Comparison of ENCODE assay signal across 20 cellular contexts in genomic region chr17:40456396-40456951, GRCh38. TPM values are rescaled to one million over a fixed set of nuclear protein-coding genes. Genes with fewer than 3 reads are reported as not detected.
DNase-seq lines count a peak whose midpoint lies in the region; ATAC-seq, FAIRE-seq and TF ChIP-seq lines count a peak whose summit lies in the region.
"Had no signal": no experiment of that assay in that cellular context is flagged by ENCODE, and none has a peak within 500 bp of the region (broad histone marks: within the 10 kb centered on the region; RNA-seq: fewer than 3 reads in every experiment).

No MANE protein-coding gene starts in this region.

- FAIRE-seq in bronchial epithelial cell (lab: Jason Lieb, UNC) = peak; percentile 68
- FAIRE-seq in frontal cortex (lab: Jason Lieb, UNC) = no peak
- FAIRE-seq: astrocyte had no signal

- H3K9me3 ChIP-seq in heart right ventricle (no peaks in the 10 kb centered on the region), vagina (no peaks in the 10 kb centered on the region)
- H3K9me3 ChIP-seq: BLaER1, left lung had no signal

- TF ChIP-seq CTCF in bronchial epithelial cell (IDR thresholded peaks at IDR 0.05; ENCODE audit: insufficient read depth, low read length, severe bottlenecking) (no peak), heart right ventricle (IDR thresholded peaks at IDR 0.05) (no peak), osteocyte (IDR thresholded peaks at IDR 0.05) (no peak), vagina (IDR thresholded peaks at IDR 0.05) (no peak)

- no peak for DNase-seq in bronchial epithelial cell (ENCODE audit: low read depth)
- DNase-seq in heart right ventricle = peak in 1 of 2 donors; percentile 66
- no peak for DNase-seq in osteocyte (ENCODE audit: extremely low spot score, unreplicated experiment)
- no peak for DNase-seq in vagina (ENCODE audit: extremely low spot score in 2 of 2)
- DNase-seq in D341Med (ENCODE audit: low spot score) = no peak
- DNase-seq in DMS114 treated with DMSO at 0.1 percent for 48 hours (lab: John Stamatoyannopoulos, UW; ENCODE audit: unreplicated experiment) = no peak
- DNase-seq in frontal cortex (ENCODE audit: low spot score in 2 of 2) = no peak
- DNase-seq: activated B cell treated with CpG ODN at 0.5 μM for 24 hours; activated effector memory CD4-positive, alpha-beta T cell treated with Interleukin-2 at 50 U/mL for 16 hours; dorsolateral prefrontal cortex; H9; left lung; naive B cell; NCI-H1694; SHP77 treated with DMSO at 0.1 percent for 48 hours; stimulated activated CD4-positive, alpha-beta T cell treated with anti-CD3 and anti-CD28 coated beads, Interleukin-15, amount 100 ng/mL, for 24 hours; T-helper 2 cell had no signal

- intact Hi-C loops in heart right ventricle (cut with DNase I) = no loop called here
- intact Hi-C loops in vagina (cut with DNase I) = no loop called here

- no peak for TF ChIP-seq POLR2A in vagina (IDR thresholded peaks at IDR 0.05)

- no peaks in the 10 kb centered on the region for H3K9me3 Mint-ChIP-seq in osteocyte (ENCODE audit: unreplicated experiment)
- H3K9me3 Mint-ChIP-seq: activated B cell treated with CpG ODN at 0.5 μM for 24 hours; H9; stimulated activated naive CD8-positive, alpha-beta T cell treated with anti-CD3 and anti-CD28 coated beads, Interleukin-15, Interleukin-2, amounts not matched to agents 100 ng/mL and 50 ng/mL, for 24 hours had no signal

- peak overlapping the region; percentile 89 for H3K27ac Mint-ChIP-seq in osteocyte (ENCODE audit: unreplicated experiment)
- H3K27ac Mint-ChIP-seq: activated B cell treated with CpG ODN at 0.5 μM for 24 hours; stimulated activated naive CD8-positive, alpha-beta T cell treated with anti-CD3 and anti-CD28 coated beads, Interleukin-15, Interleukin-2, amounts not matched to agents 100 ng/mL and 50 ng/mL, for 24 hours had no signal

- peaks cover 84% of the 10 kb centered on the region for H3K4me1 Mint-ChIP-seq in osteocyte (ENCODE audit: unreplicated experiment)
- H3K4me1 Mint-ChIP-seq: activated B cell treated with CpG ODN at 0.5 μM for 24 hours, naive B cell had no signal

- H3K4me3 ChIP-seq in bronchial epithelial cell (ENCODE audit: low read depth, low read length) = no peak overlapping the region
- no peak overlapping the region for H3K4me3 ChIP-seq in heart right ventricle
- no peak overlapping the region for H3K4me3 ChIP-seq in vagina
- H3K4me3 ChIP-seq: BLaER1, dorsolateral prefrontal cortex, left lung had no signal

- ATAC-seq in heart right ventricle = peak in 3 of 8 donors; percentile 5 to 26 (median 20)
- ATAC-seq: left lung had no signal

- 48 to 50% methylated on average over 16 of the region's 16 CpGs for WGBS in heart right ventricle, 2 donors

- H3K4me1 ChIP-seq in heart right ventricle = peaks cover 25 to 82% (median 58%) of the 10 kb centered on the region in 9 donors
- H3K4me1 ChIP-seq in vagina = peaks cover 81% of the 10 kb centered on the region

- H3K27me3 ChIP-seq in bronchial epithelial cell (ENCODE audit: control insufficient read depth, insufficient read depth, low read length) (no peaks in the 10 kb centered on the region), heart right ventricle (no peaks in the 10 kb centered on the region), vagina (no peaks in the 10 kb centered on the region)
- H3K27me3 ChIP-seq: BLaER1, dorsolateral prefrontal cortex, left lung had no signal

- H3K27me3 Mint-ChIP-seq in osteocyte (ENCODE audit: unreplicated experiment) = no peaks in the 10 kb centered on the region
- H3K27me3 Mint-ChIP-seq: activated B cell treated with CpG ODN at 0.5 μM for 24 hours; naive B cell; stimulated activated naive CD8-positive, alpha-beta T cell treated with anti-CD3 and anti-CD28 coated beads, Interleukin-15, Interleukin-2, amounts not matched to agents 100 ng/mL and 50 ng/mL, for 24 hours had no signal

- peak overlapping the region in 7 of 10 donors; percentile 12 to 48 (median 32) for H3K27ac ChIP-seq in heart right ventricle
- H3K27ac ChIP-seq in vagina = peak overlapping the region; percentile 80
- H3K27ac ChIP-seq: BLaER1, dorsolateral prefrontal cortex had no signal

- peaks cover 54% of the 10 kb centered on the region for H3K36me3 Mint-ChIP-seq in osteocyte (ENCODE audit: unreplicated experiment)

- H3K4me3 Mint-ChIP-seq in osteocyte (ENCODE audit: unreplicated experiment) = no peak overlapping the region
- H3K4me3 Mint-ChIP-seq: activated B cell treated with CpG ODN at 0.5 μM for 24 hours; H9; naive B cell; stimulated activated naive CD8-positive, alpha-beta T cell treated with anti-CD3 and anti-CD28 coated beads, Interleukin-15, Interleukin-2, amounts not matched to agents 100 ng/mL and 50 ng/mL, for 24 hours had no signal

- H3K36me3 ChIP-seq in bronchial epithelial cell (ENCODE audit: control insufficient read depth, insufficient read depth, low read length) = peaks cover 14% of the 10 kb centered on the region
- H3K36me3 ChIP-seq in heart right ventricle = peaks cover 0 to 74% (median 20%) of the 10 kb centered on the region in 9 donors
- peaks cover 14 to 48% of the 10 kb centered on the region in 2 donors for H3K36me3 ChIP-seq in vagina

RNA-seq across cellular contexts. Expression of gene IGFBP4, which starts 13.2 kb away (rescaled TPM):
- total RNA-seq in bronchial epithelial cell (17.3 and 21.9 TPM in 2 replicates), heart right ventricle (100 to 1,000 TPM in 6 of 10 donors, 10 to 100 TPM in 4; 65.1 to 301 (median 123) TPM), osteocyte (2,074 and 2,132 TPM in 2 replicates), vagina (700 TPM), frontal cortex (7.3 TPM)
- polyA plus RNA-seq in heart right ventricle = 100 to 1,000 TPM; 224 to 295 TPM

RNA-seq across cellular contexts. Expression of gene TOP2A, which starts 38.8 kb away (rescaled TPM):
- 0.79 and 2.0 TPM in 2 replicates for total RNA-seq in bronchial epithelial cell
- total RNA-seq in heart right ventricle = 10 to 100 TPM in 1 of 10 donors, 1 to 10 TPM in 4, under 1 TPM in 5; 0.17 to 20.0 (median 1.0) TPM
- 1 to 10 TPM in 1 of 2 donors, under 1 TPM in 1; 0.28 to 1.5 TPM for polyA plus RNA-seq in heart right ventricle
- total RNA-seq in osteocyte = 41.9 and 43.3 TPM in 2 replicates
- total RNA-seq in vagina = 16.9 TPM
- total RNA-seq in frontal cortex = 19.6 TPM

RNA-seq across cellular contexts. Expression of gene TNS4, which starts 44.9 kb away (rescaled TPM):
- total RNA-seq in bronchial epithelial cell (22.0 and 27.1 TPM in 2 replicates), heart right ventricle (under 1 TPM in 1 of 10 donors, not detected in 9; 0.62 TPM), osteocyte (0.21 and 0.73 TPM in 2 replicates), vagina (296 TPM), frontal cortex (not detected)
- under 1 TPM in 1 of 2 donors, not detected in 1; 0.01 TPM for polyA plus RNA-seq in heart right ventricle
- total RNA-seq: astrocyte, dorsolateral prefrontal cortex had no signal

Comparison
In these comparisons a context has a peak if more than half of its experiments do, and no peak if none do; other contexts are left out.
1. RNA of gene TNS4, which starts 44.9 kb away (total RNA-seq): 296 TPM in vagina (single experiment) and 22.0 to 27.1 TPM in bronchial epithelial cell; 0.21 to 0.73 TPM in osteocyte, 0.62 TPM in heart right ventricle and not detected in frontal cortex (single experiment); every median in the first group is over 10 times any median in the second.